In the genomic region with DNA sequence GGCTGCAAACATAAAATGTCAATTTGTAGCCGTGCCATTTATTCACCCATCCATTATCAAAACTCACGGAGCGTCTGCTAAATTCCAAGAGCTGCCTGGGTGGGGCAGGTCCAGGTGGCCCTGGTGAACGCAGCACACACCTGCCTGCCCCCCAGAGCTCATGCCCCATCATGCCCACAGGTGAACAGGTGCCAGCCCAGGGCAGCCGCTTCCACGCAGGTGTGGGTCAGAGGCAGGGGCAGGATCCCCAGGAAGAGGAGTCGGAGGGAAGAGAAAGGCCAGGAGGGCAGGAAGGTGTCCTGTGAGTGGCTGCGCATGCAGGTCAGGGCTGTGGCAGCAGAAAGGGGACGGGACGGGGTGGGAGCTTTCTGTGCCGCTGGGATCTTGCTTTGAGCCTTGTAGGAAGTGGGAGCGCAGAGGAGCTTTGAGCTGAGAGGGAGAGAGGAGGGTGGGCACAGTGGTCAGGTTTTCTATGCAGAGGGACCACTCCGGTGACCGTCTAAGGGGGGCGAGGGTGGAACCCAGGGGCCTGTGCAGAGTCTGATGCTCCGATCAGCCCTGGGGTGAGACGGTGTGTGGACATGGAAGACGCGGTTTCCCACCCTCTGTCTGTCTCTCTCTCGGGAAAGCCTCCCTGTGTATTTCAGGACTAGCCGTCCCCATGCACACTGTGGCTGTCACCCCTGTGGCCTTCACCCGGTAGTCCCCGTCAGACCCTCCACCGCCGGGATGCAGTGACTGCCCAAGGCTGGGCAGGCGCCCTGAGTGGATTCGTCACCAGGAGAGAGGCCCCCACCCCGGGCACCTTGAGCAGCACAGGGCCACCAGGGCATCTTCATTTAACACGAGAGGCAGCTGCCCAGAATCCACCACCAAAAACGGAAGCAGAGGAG, we compare ENCODE assay signal across 16 cellular contexts. TPM values are rescaled to one million over a fixed set of nuclear protein-coding genes. Genes with fewer than 3 reads are reported as not detected.
A peak's percentile ranks its signal among the peaks of the same experiment; 100 is the strongest.
DNase-seq lines count a peak whose midpoint lies in the region; ATAC-seq and TF ChIP-seq lines count a peak whose summit lies in the region.
"Had no signal": no experiment of that assay in that cellular context is flagged by ENCODE, and none has a peak within 500 bp of the region (broad histone marks: within the 10 kb centered on the region; RNA-seq: fewer than 3 reads in every experiment).

No MANE protein-coding gene starts in this region.

- H2BK5ac ChIP-seq in neuronal stem cell (ENCODE audit: low read length) (no peak overlapping the region), trophoblast cell (ENCODE audit: low read depth, low read length, poor library complexity) (no peak overlapping the region)

- peaks cover 12% of the 10 kb centered on the region for H3K9me3 Mint-ChIP-seq in activated naive CD4-positive, alpha-beta T cell treated with anti-CD3 and anti-CD28 coated beads, Interleukin-2, amount 10 ng/mL, durations not matched to agents 7 days and 5 days
- H3K9me3 Mint-ChIP-seq in activated naive CD4-positive, alpha-beta T cell treated with anti-CD3 and anti-CD28 coated beads for 36 hours, result no peaks in the 10 kb centered on the region
- H3K9me3 Mint-ChIP-seq in GM23338, result peaks cover 3% of the 10 kb centered on the region; the same call in 1 of the 3 replicates

- H3K9ac ChIP-seq in neuronal stem cell (ENCODE audit: low read depth, low read length, poor library complexity), result no peak overlapping the region
- no peak overlapping the region for H3K9ac ChIP-seq in trophoblast cell (ENCODE audit: low read length)
- H3K9ac ChIP-seq: BLaER1 treated with 17β-estradiol and CSF1 and Interleukin-3, amounts not matched to agents 10 nM and 100 nM; GM23248 had no signal

- no peaks in the 10 kb centered on the region for H3K27me3 Mint-ChIP-seq in activated naive CD4-positive, alpha-beta T cell treated with anti-CD3 and anti-CD28 coated beads, Interleukin-2, amount 10 ng/mL, durations not matched to agents 7 days and 5 days
- H3K27me3 Mint-ChIP-seq in activated naive CD4-positive, alpha-beta T cell treated with anti-CD3 and anti-CD28 coated beads for 36 hours (ENCODE audit: low read depth), result peaks cover 4% of the 10 kb centered on the region
- H3K27me3 Mint-ChIP-seq in GM23338 (ENCODE audit: insufficient read depth, low read depth, poor library complexity), result peaks cover 18% of the 10 kb centered on the region

- peaks cover 2% of the 10 kb centered on the region for H3K36me3 Mint-ChIP-seq in activated naive CD4-positive, alpha-beta T cell treated with anti-CD3 and anti-CD28 coated beads, Interleukin-2, amount 10 ng/mL, durations not matched to agents 7 days and 5 days
- no peaks in the 10 kb centered on the region for H3K36me3 Mint-ChIP-seq in activated naive CD4-positive, alpha-beta T cell treated with anti-CD3 and anti-CD28 coated beads for 36 hours (ENCODE audit: low read depth)
- peaks cover 3% of the 10 kb centered on the region for H3K36me3 Mint-ChIP-seq in GM23338 (ENCODE audit: low read depth)

- DNase-seq in activated naive CD4-positive, alpha-beta T cell treated with anti-CD3 and anti-CD28 coated beads, Interleukin-2, amount 10 ng/mL, durations not matched to agents 7 days and 5 days, result no peak
- no peak for DNase-seq in activated naive CD4-positive, alpha-beta T cell treated with anti-CD3 and anti-CD28 coated beads for 36 hours
- DNase-seq in GM23338 (ENCODE audit: low spot score) (no peak), erythroblast (lab: John Stamatoyannopoulos, UW) (peak; percentile 19 to 25), neuronal stem cell (ENCODE audit: low spot score) (no peak), trophoblast cell (no peak), NCI-H526 treated with DMSO at 0.1 percent for 48 hours (lab: John Stamatoyannopoulos, UW) (no peak), NCI-H1436 (lab: John Stamatoyannopoulos, UW) (no peak)
- DNase-seq: DMS79 treated with DMSO at 0.1 percent for 48 hours, GM23248, NCI-H1417 treated with DMSO at 0.1 percent for 48 hours, NCI-H2029, NCI-H510A, SHP77 treated with DMSO at 0.1 percent for 48 hours had no signal

- H3K79me1 ChIP-seq in neuronal stem cell (ENCODE audit: low read depth, low read length) (no peaks in the 10 kb centered on the region), trophoblast cell (ENCODE audit: low read length) (no peaks in the 10 kb centered on the region)

- H3K36me3 ChIP-seq in GM23338 (ENCODE audit: insufficient read depth), result no peaks in the 10 kb centered on the region
- no peaks in the 10 kb centered on the region for H3K36me3 ChIP-seq in neuronal stem cell (replicated peaks in 1 of 2; ENCODE audit: control insufficient read depth in 2 of 2, insufficient read depth in 2 of 2, low read length in 2 of 2)
- H3K36me3 ChIP-seq in trophoblast cell (ENCODE audit: control insufficient read depth in 1 of 2, insufficient read depth in 2 of 2, low read length in 2 of 2), result no peaks in the 10 kb centered on the region
- H3K36me3 ChIP-seq: BLaER1 treated with 17β-estradiol and CSF1 and Interleukin-3, amounts not matched to agents 10 nM and 100 nM had no signal

- CTCF ChIA-PET in activated naive CD4-positive, alpha-beta T cell treated with anti-CD3 and anti-CD28 coated beads, Interleukin-2, amount 10 ng/mL, durations not matched to agents 7 days and 5 days (lab: Charles Lee), result no interaction called here
- CTCF ChIA-PET in activated naive CD4-positive, alpha-beta T cell treated with anti-CD3 and anti-CD28 coated beads for 36 hours (lab: Charles Lee), result no interaction called here

- no peaks in the 10 kb centered on the region for H4K20me1 ChIP-seq in GM23338 (replicated peaks; ENCODE audit: insufficient read depth)
- H4K20me1 ChIP-seq: BLaER1 treated with 17β-estradiol and CSF1 and Interleukin-3, amounts not matched to agents 10 nM and 100 nM had no signal

- H3K27me3 ChIP-seq in GM23338 (ENCODE audit: insufficient read depth) (0 out of 2 replicates have a peak, but pooled peaks cover 3% of the 10 kb centered on the region), neuronal stem cell (ENCODE audit: control insufficient read depth in 3 of 3, insufficient read depth in 3 of 3, low read depth in 1 of 3, low read length in 3 of 3) (peaks cover 0 to 9% (median 1%) of the 10 kb centered on the region in 3 experiments), trophoblast cell (ENCODE audit: insufficient read depth, low read length) (no peaks in the 10 kb centered on the region)

- H3K9me3 ChIP-seq in neuronal stem cell (replicated peaks in 1 of 2; ENCODE audit: control insufficient read depth in 2 of 2, insufficient read depth in 1 of 2, low read depth in 1 of 2, low read length in 2 of 2) (no peaks in the 10 kb centered on the region), trophoblast cell (ENCODE audit: insufficient read depth, low read depth, low read length) (peaks cover 5% of the 10 kb centered on the region)

- H2AFZ ChIP-seq in GM23338, result no peak overlapping the region
- no peak overlapping the region for H2AFZ ChIP-seq in neuronal stem cell (ENCODE audit: low read length)
- H2AFZ ChIP-seq in trophoblast cell (ENCODE audit: insufficient read depth, low read length, poor library complexity), result no peak overlapping the region
- H2AFZ ChIP-seq: GM23248 had no signal

- peak; percentile 43 for ATAC-seq in GM23338

- H4K8ac ChIP-seq in neuronal stem cell (ENCODE audit: low read depth, low read length), result no peak overlapping the region
- no peak overlapping the region for H4K8ac ChIP-seq in trophoblast cell (ENCODE audit: low read depth, low read length)

- H3K4me2 ChIP-seq in GM23338, result no peak overlapping the region
- peak overlapping the region; percentile 2 for H3K4me2 ChIP-seq in neuronal stem cell (ENCODE audit: insufficient read depth, low read length, poor library complexity, severe bottlenecking)
- H3K4me2 ChIP-seq in trophoblast cell (ENCODE audit: low read length), result no peak overlapping the region
- H3K4me2 ChIP-seq: BLaER1 treated with 17β-estradiol and CSF1 and Interleukin-3, amounts not matched to agents 10 nM and 100 nM had no signal

- H2AK5ac ChIP-seq in neuronal stem cell (ENCODE audit: low read depth, low read length), result no peak overlapping the region
- no peak overlapping the region for H2AK5ac ChIP-seq in trophoblast cell (ENCODE audit: low read length)

- H3K4me3 ChIP-seq in GM23338, result no peak overlapping the region
- H3K4me3 ChIP-seq in neuronal stem cell (ENCODE audit: low read length in 2 of 2), result no peak overlapping the region
- H3K4me3 ChIP-seq in trophoblast cell (ENCODE audit: low read depth, low read length), result no peak overlapping the region
- H3K4me3 ChIP-seq: BLaER1 treated with 17β-estradiol and CSF1 and Interleukin-3, amounts not matched to agents 10 nM and 100 nM; GM23248 had no signal

- H3K4me1 ChIP-seq in GM23338 (ENCODE audit: insufficient read depth), result no peaks in the 10 kb centered on the region
- H3K4me1 ChIP-seq in neuronal stem cell (ENCODE audit: control insufficient read depth in 2 of 2, insufficient read depth in 1 of 2, low read depth in 1 of 2, low read length in 2 of 2), result no peaks in the 10 kb centered on the region
- no peaks in the 10 kb centered on the region for H3K4me1 ChIP-seq in trophoblast cell (ENCODE audit: control insufficient read depth in 1 of 2, insufficient read depth in 2 of 2, low read length in 2 of 2)

- no peak for TF ChIP-seq POLR2A in erythroblast (IDR thresholded peaks at IDR 0.05; ENCODE audit: low read length)

- H2BK12ac ChIP-seq in neuronal stem cell (ENCODE audit: low read length), result no peak overlapping the region
- no peak overlapping the region for H2BK12ac ChIP-seq in trophoblast cell (ENCODE audit: low read length)

- intact Hi-C loops in activated naive CD4-positive, alpha-beta T cell treated with anti-CD3 and anti-CD28 coated beads for 36 hours (cut with micrococcal nuclease), result no loop called here

- H3K23ac ChIP-seq in neuronal stem cell (ENCODE audit: low read depth, low read length, poor library complexity) (no peak overlapping the region), trophoblast cell (ENCODE audit: low read length) (no peak overlapping the region)

- H3K4me3 Mint-ChIP-seq in activated naive CD4-positive, alpha-beta T cell treated with anti-CD3 and anti-CD28 coated beads, Interleukin-2, amount 10 ng/mL, durations not matched to agents 7 days and 5 days, result no peak overlapping the region
- H3K4me3 Mint-ChIP-seq in activated naive CD4-positive, alpha-beta T cell treated with anti-CD3 and anti-CD28 coated beads for 36 hours, result no peak overlapping the region
- H3K4me3 Mint-ChIP-seq in GM23338, result no peak overlapping the region

- H3K14ac ChIP-seq in neuronal stem cell (ENCODE audit: low read length) (peak overlapping the region; percentile 89), trophoblast cell (ENCODE audit: low read length) (no peak overlapping the region)

- H2BK120ac ChIP-seq in neuronal stem cell (ENCODE audit: low read depth, low read length) (no peak overlapping the region), trophoblast cell (ENCODE audit: insufficient read depth, low read length, poor library complexity) (no peak overlapping the region)

- no peak overlapping the region for H4K91ac ChIP-seq in neuronal stem cell (ENCODE audit: low read depth, low read length, poor library complexity)
- no peak overlapping the region for H4K91ac ChIP-seq in trophoblast cell (ENCODE audit: low read depth, low read length)

- H3K27ac Mint-ChIP-seq in activated naive CD4-positive, alpha-beta T cell treated with anti-CD3 and anti-CD28 coated beads, Interleukin-2, amount 10 ng/mL, durations not matched to agents 7 days and 5 days, result peak overlapping the region; percentile 55
- no peak overlapping the region for H3K27ac Mint-ChIP-seq in activated naive CD4-positive, alpha-beta T cell treated with anti-CD3 and anti-CD28 coated beads for 36 hours
- no peak overlapping the region for H3K27ac Mint-ChIP-seq in GM23338

- peak overlapping the region; percentile 57 for H3K18ac ChIP-seq in neuronal stem cell (ENCODE audit: low read length)
- H3K18ac ChIP-seq in trophoblast cell (ENCODE audit: low read length), result no peak overlapping the region

- no peak overlapping the region for H3K4ac ChIP-seq in neuronal stem cell (ENCODE audit: low read length)
- no peak overlapping the region for H3K4ac ChIP-seq in trophoblast cell (ENCODE audit: low read depth, low read length)

- H3K79me2 ChIP-seq in GM23338 (replicated peaks; ENCODE audit: insufficient read depth) (no peaks in the 10 kb centered on the region), trophoblast cell (ENCODE audit: control insufficient read depth, insufficient read depth, low read length, poor library complexity) (no peaks in the 10 kb centered on the region)

- no peaks in the 10 kb centered on the region for H3F3A ChIP-seq in GM23338 (replicated peaks; ENCODE audit: low read depth)

- no peaks in the 10 kb centered on the region for H3K9me2 ChIP-seq in GM23338 (ENCODE audit: insufficient read depth)

- H3K27ac ChIP-seq in GM23338 (ENCODE audit: low read depth) (no peak overlapping the region), neuronal stem cell (replicated peaks; ENCODE audit: low read length) (no peak overlapping the region), trophoblast cell (ENCODE audit: low read depth, low read length) (no peak overlapping the region)
- H3K27ac ChIP-seq: BLaER1 treated with 17β-estradiol and CSF1 and Interleukin-3, amounts not matched to agents 10 nM and 100 nM; GM23248; HL-60 had no signal

- WGBS in neuronal stem cell (ENCODE audit: extremely low coverage in 2 of 2, insufficient read length in 2 of 2, insufficient replicate concordance in 1 of 2), 2 donors, result no CpG with 5 or more reads among the region's 30 CpGs
- no CpG with 5 or more reads among the region's 30 CpGs for WGBS in trophoblast cell (ENCODE audit: extremely low coverage, insufficient coverage, insufficient read length)

- H4K12ac ChIP-seq in trophoblast cell (ENCODE audit: low read depth, low read length), result no peak overlapping the region

- H2BK15ac ChIP-seq in neuronal stem cell (ENCODE audit: low read length), result no peak overlapping the region

- TF ChIP-seq CTCF in GM23338 (conservative IDR thresholded peaks at IDR 0.05; ENCODE audit: low read depth in 2 of 2), result no peak

- no peaks in the 10 kb centered on the region for H3K4me1 Mint-ChIP-seq in activated naive CD4-positive, alpha-beta T cell treated with anti-CD3 and anti-CD28 coated beads, Interleukin-2, amount 10 ng/mL, durations not matched to agents 7 days and 5 days
- H3K4me1 Mint-ChIP-seq in activated naive CD4-positive, alpha-beta T cell treated with anti-CD3 and anti-CD28 coated beads for 36 hours (ENCODE audit: low read depth), result no peaks in the 10 kb centered on the region
- no peaks in the 10 kb centered on the region for H3K4me1 Mint-ChIP-seq in GM23338

RNA-seq across cellular contexts. Expression of a gene that starts 26.7 kb away (rescaled TPM):
- 1 to 10 TPM in 1 of 2 experiments, under 1 TPM in 1; 0.86 to 1.2 TPM for total RNA-seq in activated naive CD4-positive, alpha-beta T cell treated with anti-CD3 and anti-CD28 coated beads for 36 hours
- total RNA-seq in GM23338 (2014; rRNA removed; shearing (Covaris generic)), result 2.5 TPM in 2 replicates
- 0.81 and 0.90 TPM in 2 replicates for polyA plus RNA-seq in GM23338 (2016; fragmentation: Nextera tagmentation; extraction: Ambion mirVana)
- polyA plus RNA-seq in neuronal stem cell (2013, experiment 1 of 2), result 0.13 TPM
- 0.14 TPM for polyA plus RNA-seq in neuronal stem cell (2013, experiment 2 of 2)
- polyA plus RNA-seq in trophoblast cell (2013), result 0.03 TPM in 1 of 2 replicates, not detected in the other

Comparison
In these comparisons a context has a peak if more than half of its experiments do, and no peak if none do; other contexts are left out.
1. DNase-seq: peak in erythroblast (2 of 2); none in activated naive CD4-positive, alpha-beta T cell treated with anti-CD3 and anti-CD28 coated beads, Interleukin-2, amount 10 ng/mL, durations not matched to agents 7 days and 5 days (single experiment), activated naive CD4-positive, alpha-beta T cell treated with anti-CD3 and anti-CD28 coated beads for 36 hours (single experiment), GM23338 (single experiment), neuronal stem cell (single experiment), trophoblast cell (0 of 2), NCI-H526 treated with DMSO at 0.1 percent for 48 hours (single experiment) and NCI-H1436 (single experiment).